In genomic region chr10:122054046-122055025, GRCh38 we compare ENCODE assay signal across 8 cellular contexts.
DNase-seq lines count a peak whose midpoint lies in the region; ATAC-seq, FAIRE-seq and TF ChIP-seq lines count a peak whose summit lies in the region.

No MANE protein-coding gene starts in this region.

- peaks cover 8% of the 10 kb centered on the region for H3K27me3 Mint-ChIP-seq in activated naive CD8-positive, alpha-beta T cell treated with anti-CD3 and anti-CD28 coated beads, Interleukin-2, amount 50 U/mL, for 24 hours
- H3K27me3 Mint-ChIP-seq in activated naive CD8-positive, alpha-beta T cell treated with anti-CD3 and anti-CD28 coated beads for 36 hours, result no peaks in the 10 kb centered on the region

- H4K20me1 ChIP-seq in keratinocyte (ENCODE audit: control insufficient read depth, extremely low read depth, insufficient read depth, low read length), result no peaks in the 10 kb centered on the region

- no peak overlapping the region for H3K4me2 ChIP-seq in keratinocyte (ENCODE audit: control insufficient read depth, extremely low read depth, insufficient read depth, low read depth, low read length)

- H3K79me2 ChIP-seq in keratinocyte (ENCODE audit: control insufficient read depth, insufficient read depth, low read length), result no peaks in the 10 kb centered on the region

- H3K4me1 ChIP-seq in adipocyte (ENCODE audit: control insufficient read depth, insufficient read depth, low read length) (peaks cover 6% of the 10 kb centered on the region), keratinocyte (ENCODE audit: control insufficient read depth, extremely low read depth, insufficient read depth, low read length) (peaks cover 16% of the 10 kb centered on the region), aorta (ENCODE audit: control insufficient read depth in 1 of 2, insufficient read depth in 2 of 2, low read length in 2 of 2) (peaks cover 0 to 1% of the 10 kb centered on the region in 2 donors)

- H3K27ac ChIP-seq in keratinocyte (ENCODE audit: control insufficient read depth, insufficient read depth, low read length), result no peak overlapping the region
- no peak overlapping the region for H3K27ac ChIP-seq in aorta (ENCODE audit: low read depth in 1 of 2, low read length in 2 of 2)

- no peaks in the 10 kb centered on the region for H3K27me3 ChIP-seq in adipocyte (replicated peaks; ENCODE audit: control insufficient read depth, insufficient read depth, low read length)
- no peaks in the 10 kb centered on the region for H3K27me3 ChIP-seq in keratinocyte (ENCODE audit: control insufficient read depth, extremely low read depth, insufficient read depth, low read length)
- no peaks in the 10 kb centered on the region for H3K27me3 ChIP-seq in aorta (ENCODE audit: control insufficient read depth in 1 of 2, insufficient read depth in 2 of 2, low read length in 1 of 2)

- no peaks in the 10 kb centered on the region for H3K4me1 Mint-ChIP-seq in activated naive CD8-positive, alpha-beta T cell treated with anti-CD3 and anti-CD28 coated beads, Interleukin-2, amount 50 U/mL, for 24 hours
- no peaks in the 10 kb centered on the region for H3K4me1 Mint-ChIP-seq in activated naive CD8-positive, alpha-beta T cell treated with anti-CD3 and anti-CD28 coated beads for 36 hours

- intact Hi-C loops in aorta (cut with DNase I), result loop anchor here (2.0 to 10.0 kb wide), 6 partner anchors 43 to 160 kb away; partner anchors contain the start of gene ATE1 (in 1 of the 2)
- intact Hi-C loops in posterior cingulate gyrus (cut with DNase I), result no loop called here

- H3K27ac Mint-ChIP-seq in activated naive CD8-positive, alpha-beta T cell treated with anti-CD3 and anti-CD28 coated beads, Interleukin-2, amount 50 U/mL, for 24 hours, result no peak overlapping the region
- no peak overlapping the region for H3K27ac Mint-ChIP-seq in activated naive CD8-positive, alpha-beta T cell treated with anti-CD3 and anti-CD28 coated beads for 36 hours

- H3K9ac ChIP-seq in adipocyte (ENCODE audit: low read length) (no peak overlapping the region), keratinocyte (ENCODE audit: control insufficient read depth, extremely low read depth, insufficient read depth, low read length) (no peak overlapping the region)

- dilution Hi-C loops in keratinocyte (cut with MboI; ENCODE audit: extremely low pct_ligation_motif_present, low sequenced_read_pairs), result no loop called here

- no peaks in the 10 kb centered on the region for H3K36me3 Mint-ChIP-seq in activated naive CD8-positive, alpha-beta T cell treated with anti-CD3 and anti-CD28 coated beads, Interleukin-2, amount 50 U/mL, for 24 hours (ENCODE audit: low read depth)
- H3K36me3 Mint-ChIP-seq in activated naive CD8-positive, alpha-beta T cell treated with anti-CD3 and anti-CD28 coated beads for 36 hours, result no peaks in the 10 kb centered on the region

- H3K9me3 ChIP-seq in adipocyte (ENCODE audit: control insufficient read depth, low read length) (no peaks in the 10 kb centered on the region), keratinocyte (ENCODE audit: control insufficient read depth, low read depth, low read length) (no peaks in the 10 kb centered on the region), aorta (ENCODE audit: control insufficient read depth, low read length) (no peaks in the 10 kb centered on the region)

- H3K4me3 ChIP-seq in adipocyte (ENCODE audit: low read length) (no peak overlapping the region), keratinocyte (ENCODE audit: control insufficient read depth in 2 of 3, extremely low read depth in 1 of 3, insufficient read depth in 2 of 3, low read depth in 1 of 3, low read length in 3 of 3) (no peak overlapping the region), aorta (ENCODE audit: low read length in 2 of 2) (no peak overlapping the region)

- no peak for ATAC-seq in activated naive CD8-positive, alpha-beta T cell treated with anti-CD3 and anti-CD28 coated beads, Interleukin-2, amount 50 U/mL, for 24 hours
- peak; percentile 61 for ATAC-seq in aorta (ENCODE audit: low FRiP score)

- FAIRE-seq in keratinocyte (lab: Jason Lieb, UNC), result peak; percentile 58

- DNase-seq in activated naive CD8-positive, alpha-beta T cell treated with anti-CD3 and anti-CD28 coated beads, Interleukin-2, amount 50 U/mL, for 24 hours, result peak; percentile 7
- no peak for DNase-seq in activated naive CD8-positive, alpha-beta T cell treated with anti-CD3 and anti-CD28 coated beads for 36 hours
- DNase-seq in adipocyte (ENCODE audit: low read depth) (peak; percentile 27), keratinocyte (ENCODE audit: low read depth, low spot score) (peak; percentile 15), aorta (peak; percentile 64 to 89), hippocampal formation (lab: John Stamatoyannopoulos, UW) (no peak), posterior cingulate gyrus (no peak)
- no peak for DNase-seq in activated effector memory CD4-positive, alpha-beta T cell treated with anti-CD3 and anti-CD28 coated beads, Interleukin-2, amount 50 U/mL, for 16 hours

- no peak overlapping the region for H3K4me3 Mint-ChIP-seq in activated naive CD8-positive, alpha-beta T cell treated with anti-CD3 and anti-CD28 coated beads, Interleukin-2, amount 50 U/mL, for 24 hours
- H3K4me3 Mint-ChIP-seq in activated naive CD8-positive, alpha-beta T cell treated with anti-CD3 and anti-CD28 coated beads for 36 hours, result no peak overlapping the region

- H2AFZ ChIP-seq in keratinocyte (ENCODE audit: control insufficient read depth, low read length), result no peak overlapping the region

- no peaks in the 10 kb centered on the region for H3K36me3 ChIP-seq in adipocyte (ENCODE audit: control insufficient read depth, insufficient read depth, low read length, severe bottlenecking)
- no peaks in the 10 kb centered on the region for H3K36me3 ChIP-seq in keratinocyte (ENCODE audit: control insufficient read depth in 2 of 2, extremely low read depth in 1 of 2, insufficient read depth in 2 of 2, low read length in 2 of 2)
- no peaks in the 10 kb centered on the region for H3K36me3 ChIP-seq in aorta (ENCODE audit: control insufficient read depth in 1 of 2, insufficient read depth in 2 of 2, low read length in 1 of 2)

- TF ChIP-seq CTCF in keratinocyte (optimal IDR thresholded peaks at IDR 0.05 in 1 of 3, IDR thresholded peaks at IDR 0.05 in 1 of 3, conservative IDR thresholded peaks at IDR 0.05 in 1 of 3; ENCODE audit: extremely low read depth in 1 of 3, insufficient read depth in 2 of 3, low read length in 3 of 3), result peak; percentile 58 to 87 (median 79)

- no peaks in the 10 kb centered on the region for H3K9me3 Mint-ChIP-seq in activated naive CD8-positive, alpha-beta T cell treated with anti-CD3 and anti-CD28 coated beads, Interleukin-2, amount 50 U/mL, for 24 hours
- H3K9me3 Mint-ChIP-seq in activated naive CD8-positive, alpha-beta T cell treated with anti-CD3 and anti-CD28 coated beads for 36 hours, result peaks cover 3% of the 10 kb centered on the region

- 59 to 61% methylated on average over 15 of the region's 15 CpGs for WGBS in aorta, 2 donors

- no peaks in the 10 kb centered on the region for H3K9me1 ChIP-seq in keratinocyte (ENCODE audit: control insufficient read depth, extremely low read depth, insufficient read depth, low read length)

Comparison
In these comparisons a context has a peak if more than half of its experiments do, and no peak if none do; other contexts are left out.
1. DNase-seq: peak in activated naive CD8-positive, alpha-beta T cell treated with anti-CD3 and anti-CD28 coated beads, Interleukin-2, amount 50 U/mL, for 24 hours (single experiment), adipocyte (single experiment), keratinocyte (single experiment) and aorta (2 of 2); none in activated naive CD8-positive, alpha-beta T cell treated with anti-CD3 and anti-CD28 coated beads for 36 hours (single experiment), hippocampal formation (0 of 2), posterior cingulate gyrus (0 of 10) and activated effector memory CD4-positive, alpha-beta T cell treated with anti-CD3 and anti-CD28 coated beads, Interleukin-2, amount 50 U/mL, for 16 hours (single experiment).